Comparison of ENCODE assay signal across 13 cellular contexts in genomic region chr11:121721448-121721847, GRCh38.
"Had no signal": no experiment of that assay in that cellular context is flagged by ENCODE, and none has a peak within 500 bp of the region (broad histone marks: within the 10 kb centered on the region; RNA-seq: fewer than 3 reads in every experiment).

No MANE protein-coding gene starts in this region.

- H3K27ac ChIP-seq: left lung had no signal

- H3K36me3 ChIP-seq: gastrocnemius medialis, left lung, thyroid gland had no signal

- ATAC-seq: activated T-cell treated with anti-CD3 and anti-CD28 coated beads, Interleukin-2, amount 50 U/mL, for 72 hours; gastrocnemius medialis; natural killer cell treated with Interleukin-12 subunit alpha and Interleukin-12 subunit beta and Interleukin-15 and Interleukin-18, amount 100 ng/mL, for 72 hours had no signal

- H3K27me3 ChIP-seq: gastrocnemius medialis, thyroid gland had no signal

- H3K9me3 ChIP-seq: gastrocnemius medialis, left lung, thyroid gland had no signal

- DNase-seq: activated CD4-positive, alpha-beta memory T cell treated with anti-CD3 and anti-CD28 coated beads, Interleukin-2, amount 10 ng/mL, durations not matched to agents 7 days and 5 days; activated CD4-positive, alpha-beta T cell treated with anti-CD3 and anti-CD28 coated beads, Interleukin-2, amount 10 ng/mL, durations not matched to agents 24 days and 14 days; activated effector memory CD4-positive, alpha-beta T cell treated with Interleukin-2 at 50 U/mL for 16 hours; activated naive CD4-positive, alpha-beta T cell treated with anti-CD3 and anti-CD28 coated beads, Interleukin-2, amount 10 ng/mL, durations not matched to agents 7 days and 5 days; activated T-cell treated with anti-CD3 and anti-CD28 coated beads, Interleukin-2, amount 50 U/mL, for 72 hours; effector CD4-positive, alpha-beta T cell; gastrocnemius medialis; left lung; mammary epithelial cell; stimulated activated CD4-positive, alpha-beta T cell treated with anti-CD3 and anti-CD28 coated beads, Interleukin-2, amount 100 ng/mL, for 48 hours; stimulated activated naive CD4-positive, alpha-beta T cell; thyroid gland had no signal

- H3K4me3 ChIP-seq: left lung, thyroid gland had no signal
